8 cellular contexts compared by ENCODE assay signal in genomic region chr3:32374788-32375595, GRCh38. TPM values are rescaled to one million over a fixed set of nuclear protein-coding genes. Genes with fewer than 3 reads are reported as not detected.
DNase-seq lines count a peak whose midpoint lies in the region; ATAC-seq, FAIRE-seq and TF ChIP-seq lines count a peak whose summit lies in the region.

No MANE protein-coding gene starts in this region.

- intact Hi-C loops in GM12878 (cut with micrococcal nuclease; ENCODE audit: unreplicated experiment) = loop anchor here (1.0 to 10.0 kb wide), 3 partner anchors 24 to 290 kb away; no protein-coding TSS in a partner anchor

- in situ Hi-C loops in GM12878 (cut with MboI) = loop anchor here (5.0 to 10.0 kb wide), 2 partner anchors 92 to 290 kb away; no protein-coding TSS in a partner anchor

- peak; percentile 75 for TF ChIP-seq RAD21 in GM12878 (IDR thresholded peaks at IDR 0.05; ENCODE audit: insufficient read depth, low read depth, low read length)

- peaks cover 11 to 23% (median 16%) of the 10 kb centered on the region in 3 donors for H3K4me1 Mint-ChIP-seq in CD8-positive, alpha-beta memory T cell
- peaks cover 5 to 7% of the 10 kb centered on the region in 2 donors for H3K4me1 Mint-ChIP-seq in immature natural killer cell

- BruUV-seq in GM12878 (replicated peaks; lab: Mats Ljungman, UMichigan) = no TSS peak

- 20% methylated on average over 12 of the region's 12 CpGs for WGBS in GM12878 (ENCODE audit: insufficient coverage, insufficient replicate concordance, low lambda C conversion rate, missing lambda C conversion rate)

- no peaks in the 10 kb centered on the region for H3K9me3 Mint-ChIP-seq in CD8-positive, alpha-beta memory T cell
- H3K9me3 Mint-ChIP-seq in immature natural killer cell = no peaks in the 10 kb centered on the region

- H3K9ac ChIP-seq in GM12878 (ENCODE audit: control insufficient read depth, insufficient read depth, low read length) = no peak overlapping the region

- H3K79me2 ChIP-seq in GM12878 (ENCODE audit: control insufficient read depth, insufficient read depth, low read length) = no peaks in the 10 kb centered on the region

- POLR2A ChIA-PET in CD8-positive, alpha-beta memory T cell (lab: Charles Lee) = interaction anchor here (0.6 to 1.8 kb wide), 4 partner anchors 16 to 404 kb away, joined by 3 to 6 read pairs (median 5); partner anchors contain the start of gene CMTM7
- POLR2A ChIA-PET in GM12878 (lab: Charles Lee) = interaction anchor here (0.5 to 2.0 kb wide), 4 partner anchors 15 to 93 kb away, joined by 3 to 6 read pairs (median 4); no protein-coding TSS in a partner anchor

- H3K36me3 Mint-ChIP-seq in CD8-positive, alpha-beta memory T cell = peaks cover 0 to 2% (median 0%) of the 10 kb centered on the region in 3 donors
- H3K36me3 Mint-ChIP-seq in immature natural killer cell = peaks cover 0 to 3% (median 0%) of the 10 kb centered on the region in 3 donors

- H3K4me1 ChIP-seq in CD8-positive, alpha-beta memory T cell (ENCODE audit: insufficient read depth, low read length) = peaks cover 23% of the 10 kb centered on the region
- H3K4me1 ChIP-seq in GM12878 (ENCODE audit: control insufficient read depth, insufficient read depth, low read length) = peaks cover 4% of the 10 kb centered on the region; the same call in 1 of the 2 replicates

- H4K20me1 ChIP-seq in GM12878 (ENCODE audit: control insufficient read depth, insufficient read depth) = no peaks in the 10 kb centered on the region

- peak overlapping the region in 2 of 8 donors; percentile 10 to 90 for H3K27ac Mint-ChIP-seq in CD8-positive, alpha-beta memory T cell
- H3K27ac Mint-ChIP-seq in immature natural killer cell = peak overlapping the region in 1 of 6 donors; percentile 3

- H3K9me3 ChIP-seq in CD8-positive, alpha-beta memory T cell (ENCODE audit: low read length) = no peaks in the 10 kb centered on the region
- no peaks in the 10 kb centered on the region for H3K9me3 ChIP-seq in GM12878 (replicated peaks; ENCODE audit: control insufficient read depth, insufficient read depth, low read length)

- peak; percentile 37 to 77 (median 68) for DNase-seq in CD8-positive, alpha-beta memory T cell
- DNase-seq in GM20000 (ENCODE audit: low spot score) = peak; percentile 65
- peak; percentile 66 for DNase-seq in M059J (ENCODE audit: low read depth)
- DNase-seq in T-helper 9 cell = peak; percentile 51
- DNase-seq in GM12878 (ENCODE audit: low read depth, low spot score) = peak; percentile 42
- DNase-seq in immature natural killer cell = peak; percentile 65 to 73 (median 65)
- peak; percentile 49 to 78 for DNase-seq in stimulated activated CD4-positive, alpha-beta T cell treated with anti-CD3 and anti-CD28 coated beads, Interleukin-2, amount 100 ng/mL, for 24 hours

- no peak overlapping the region for H3K4me3 ChIP-seq in CD8-positive, alpha-beta memory T cell (ENCODE audit: low read length)
- no peak overlapping the region for H3K4me3 ChIP-seq in GM12878

- no peak for TF ChIP-seq EP300 in GM12878 (IDR thresholded peaks at IDR 0.05; ENCODE audit: borderline replicate concordance in 1 of 2, control insufficient read depth in 1 of 2, low read depth in 2 of 2, low read length in 2 of 2)

- H3K4me2 ChIP-seq in GM12878 (ENCODE audit: control insufficient read depth, insufficient read depth) = no peak overlapping the region

- SMC1A ChIA-PET in GM12878 (lab: Charles Lee; ENCODE audit: uncharacterized antibody, unreplicated experiment) = interaction anchor here (0.6 to 6.4 kb wide), 41 partner anchors 7 to 1548 kb away, joined by 3 to 106 read pairs (median 5); partner anchors contain the start of genes CMTM6 and CMTM7

- no peak overlapping the region for H2AFZ ChIP-seq in GM12878 (ENCODE audit: control insufficient read depth, low read depth, low read length)

- peak; percentile 92 for ATAC-seq in GM12878
- ATAC-seq in HG02970 (IDR thresholded peaks at IDR 0.05; ENCODE audit: low FRiP score, unreplicated experiment) = no peak

- TF ChIP-seq POLR2A in GM12878 (IDR thresholded peaks at IDR 0.05; ENCODE audit: low read depth, low read length) = no peak

- RAD21 ChIA-PET in GM12878 (lab: Charles Lee; ENCODE audit: unreplicated experiment) = interaction anchor here (0.6 to 7.3 kb wide), 33 partner anchors 8 to 171 kb away, joined by 3 to 121 read pairs (median 4); partner anchors contain the start of genes CMTM6 and CMTM7

- FAIRE-seq in GM12878 (lab: Jason Lieb, UNC) = peak; percentile 35

- no peaks in the 10 kb centered on the region for H3K27me3 Mint-ChIP-seq in CD8-positive, alpha-beta memory T cell
- peaks cover 1 to 3% (median 2%) of the 10 kb centered on the region in 3 donors for H3K27me3 Mint-ChIP-seq in immature natural killer cell (ENCODE audit: low read depth in 3 of 3)

- no peaks in the 10 kb centered on the region for H3K36me3 ChIP-seq in CD8-positive, alpha-beta memory T cell (ENCODE audit: insufficient read depth, low read length)
- no peaks in the 10 kb centered on the region for H3K36me3 ChIP-seq in GM12878 (ENCODE audit: control insufficient read depth in 2 of 2, insufficient read depth in 2 of 2, low read length in 1 of 2)

- H3K4me3 Mint-ChIP-seq in CD8-positive, alpha-beta memory T cell = no peak overlapping the region
- no peak overlapping the region for H3K4me3 Mint-ChIP-seq in immature natural killer cell

- peak; percentile 44 for TF ChIP-seq CTCF in GM20000 (IDR thresholded peaks at IDR 0.05; ENCODE audit: extremely low read depth, missing control alignments)
- peak; percentile 55 to 60 (median 59); a peak in 5 of 6 replicates for TF ChIP-seq CTCF in GM12878 (IDR thresholded peaks at IDR 0.05 in 2 of 3, conservative IDR thresholded peaks at IDR 0.05 in 1 of 3; ENCODE audit: control insufficient read depth in 2 of 3, extremely low read depth in 1 of 3, insufficient read depth in 1 of 3, low read depth in 3 of 3, low read length in 3 of 3)

- CTCF ChIA-PET in CD8-positive, alpha-beta memory T cell (lab: Charles Lee) = interaction anchor here (0.6 to 12.7 kb wide), 28 partner anchors 8 to 206 kb away, joined by 3 to 199 read pairs (median 4); partner anchors contain the start of gene CMTM7
- CTCF ChIA-PET in GM12878 (lab: Yijun Ruan, JAX) = interaction anchor here (0.6 to 10.0 kb wide), 47 partner anchors 8 to 405 kb away, joined by 3 to 201 read pairs (median 4); partner anchors contain the start of gene CMTM7

- no peaks in the 10 kb centered on the region for H3K27me3 ChIP-seq in CD8-positive, alpha-beta memory T cell (ENCODE audit: insufficient read depth, low read length, poor library complexity, severe bottlenecking)
- peaks cover 0 to 3% of the 10 kb centered on the region in 2 experiments; a peak in 1 of 4 replicates for H3K27me3 ChIP-seq in GM12878 (replicated peaks in 1 of 2; ENCODE audit: control insufficient read depth in 2 of 2, insufficient read depth in 2 of 2, low read length in 1 of 2)

- no peak overlapping the region for H3K27ac ChIP-seq in CD8-positive, alpha-beta memory T cell (ENCODE audit: low read depth, low read length)
- H3K27ac ChIP-seq in GM12878 (ENCODE audit: control insufficient read depth, insufficient read depth) = no peak overlapping the region

TF ChIP-seq in GM12878, 131 proteins besides CTCF, POLR2A, EP300 and RAD21:
- TF ChIP-seq RUNX3 (IDR thresholded peaks at IDR 0.05; ENCODE audit: low read length) = peak; percentile 29; the same call in 1 of the 2 replicates
- TF ChIP-seq NBN (IDR thresholded peaks at IDR 0.05) = 0 out of 2 replicates have a peak, but pooled peaks have one; percentile 18
- peak; percentile 73; the same call in 1 of the 2 replicates for TF ChIP-seq SMC3 (IDR thresholded peaks at IDR 0.05; ENCODE audit: borderline replicate concordance, low read length)
- TF ChIP-seq BACH1 (IDR thresholded peaks at IDR 0.05; ENCODE audit: borderline replicate concordance) = no peak
TF ChIP-seq in GM12878: peak in this region for 3.

RNA-seq across cellular contexts. Expression of gene CMTM7, which starts 16.7 kb away (rescaled TPM):
- total RNA-seq in CD8-positive, alpha-beta memory T cell = 10 to 100 TPM; 33.5 to 39.4 TPM
- 113 TPM for polyA plus RNA-seq in CD8-positive, alpha-beta memory T cell
- total RNA-seq in M059J (2014; rRNA removed; shearing (Covaris generic)) = 13.3 and 14.7 TPM in 2 replicates
- 49.6 and 52.0 TPM in 2 replicates for total RNA-seq in GM12878 (2013; cell fraction: nucleolus; rRNA removed)
- total RNA-seq in GM12878 (2014; rRNA removed) = 7.2 and 9.9 TPM in 2 replicates
- 8.6 and 9.7 TPM in 2 replicates for total RNA-seq in GM12878 (2014; rRNA removed; fragmentation: Illumina TruSeq; extraction: Trizol)
- total RNA-seq in GM12878 (2021) = 12.5 and 13.7 TPM in 2 replicates
- polyA plus RNA-seq in GM12878 (2011; ENCODE audit: low read depth) = 2.1 TPM
- 23.2 and 30.5 TPM in 2 replicates for polyA plus RNA-seq in GM12878 (2011; rRNA removed)
- 39.6 and 41.5 TPM in 2 replicates for polyA plus RNA-seq in GM12878 (2011; cell fraction: cytosol; rRNA removed)
- 32.7 and 36.0 TPM in 2 replicates for polyA plus RNA-seq in GM12878 (2011; cell fraction: nucleus; rRNA removed)
- polyA plus RNA-seq in GM12878 (2012) = 1.5 and 2.9 TPM in 2 replicates
- polyA plus RNA-seq in GM12878 (2014; fragmentation: Illumina TruSeq; extraction: Trizol) = 16.7 and 21.0 TPM in 2 replicates
- 10 to 100 TPM in 1 of 2 experiments, 1 to 10 TPM in 1; 3.7 to 12.0 TPM for polyA plus RNA-seq in GM12878 (2014; fragmentation: Nextera tagmentation; extraction: Ambion mirVana)
- 15.4 and 15.6 TPM in 2 replicates for polyA plus RNA-seq in GM12878 (2014; rRNA removed)
- 10 to 100 TPM; 29.5 to 36.4 TPM for polyA plus RNA-seq in GM12878 (2016; fragmentation: Nextera tagmentation; extraction: Ambion mirVana)
- 11.0 and 21.9 TPM in 2 replicates for polyA minus RNA-seq in GM12878 (2011; rRNA and poly(A)+ RNA removed)
- polyA minus RNA-seq in GM12878 (2011; cell fraction: cytosol; rRNA and poly(A)+ RNA removed) = 12.0 and 15.0 TPM in 2 replicates
- 13.4 and 19.5 TPM in 2 replicates for polyA minus RNA-seq in GM12878 (2011; cell fraction: nucleus; rRNA and poly(A)+ RNA removed)
- 10 to 100 TPM; 16.8 to 29.8 (median 28.2) TPM for polyA plus RNA-seq in immature natural killer cell
